ENCODE assay signal across 28 cellular contexts in genomic region chr14:95440496-95440895, GRCh38.
"Had no signal": no experiment of that assay in that cellular context is flagged by ENCODE, and none has a peak within 500 bp of the region (broad histone marks: within the 10 kb centered on the region; RNA-seq: fewer than 3 reads in every experiment).

No MANE protein-coding gene starts in this region.

- H3K9me3 Mint-ChIP-seq: activated CD4-positive, alpha-beta T cell treated with anti-CD3 and anti-CD28 coated beads, Interleukin-2, amount 10 ng/mL, durations not matched to agents 7 days and 5 days; activated CD8-positive, alpha-beta T cell treated with anti-CD3 and anti-CD28 coated beads for 36 hours; activated naive CD8-positive, alpha-beta T cell treated with anti-CD3 and anti-CD28 coated beads, Interleukin-2, amount 50 U/mL, for 24 hours; naive B cell; stimulated activated naive B cell treated with anti-CD40 and anti-IgM and Interleukin-4, amounts not matched to agents 10 μg/mL and 1 μg/mL and 100 μg/mL, for 72 hours had no signal

- DNase-seq: activated CD4-positive, alpha-beta T cell treated with anti-CD3 and anti-CD28 coated beads, Interleukin-2, amount 10 ng/mL, durations not matched to agents 7 days and 5 days; activated CD8-positive, alpha-beta memory T cell treated with anti-CD3 and anti-CD28 coated beads, Interleukin-2, amount 10 ng/mL, durations not matched to agents 7 days and 5 days; activated CD8-positive, alpha-beta T cell treated with anti-CD3 and anti-CD28 coated beads for 36 hours; activated effector memory CD4-positive, alpha-beta T cell treated with anti-CD3 and anti-CD28 coated beads, Interleukin-2, amount 50 U/mL, for 16 hours; activated naive CD4-positive, alpha-beta T cell treated with anti-CD3 and anti-CD28 coated beads, Interleukin-2, amount 50 U/mL, for 16 hours; activated naive CD8-positive, alpha-beta T cell treated with anti-CD3 and anti-CD28 coated beads, Interleukin-2, amount 50 U/mL, for 24 hours; activated T-cell treated with anti-CD3 and anti-CD28 coated beads for 4 hours; anterior cingulate cortex; body of pancreas; dermis blood vessel endothelial cell; effector CD8-positive, alpha-beta T cell; erythroblast; glutamatergic neuron; hippocampal formation; kidney glomerular epithelial cell; left ventricle myocardium superior; mammary epithelial cell; mucosa of descending colon; naive B cell; occipital lobe; right lobe of liver; small intestine; stimulated activated naive B cell treated with anti-CD40 and anti-IgM and Interleukin-4, amounts not matched to agents 10 μg/mL and 1 μg/mL and 100 μg/mL, for 72 hours; T-helper 2 cell; transverse colon had no signal

- H3K27ac Mint-ChIP-seq: activated CD4-positive, alpha-beta T cell treated with anti-CD3 and anti-CD28 coated beads, Interleukin-2, amount 10 ng/mL, durations not matched to agents 7 days and 5 days; activated CD8-positive, alpha-beta memory T cell treated with anti-CD3 and anti-CD28 coated beads, Interleukin-2, amount 10 ng/mL, durations not matched to agents 7 days and 5 days; activated CD8-positive, alpha-beta T cell treated with anti-CD3 and anti-CD28 coated beads for 36 hours; stimulated activated naive B cell treated with anti-CD40 and anti-IgM and Interleukin-4, amounts not matched to agents 10 μg/mL and 1 μg/mL and 100 μg/mL, for 72 hours had no signal

- H3K27me3 Mint-ChIP-seq: activated CD4-positive, alpha-beta T cell treated with anti-CD3 and anti-CD28 coated beads, Interleukin-2, amount 10 ng/mL, durations not matched to agents 7 days and 5 days; activated CD8-positive, alpha-beta memory T cell treated with anti-CD3 and anti-CD28 coated beads, Interleukin-2, amount 10 ng/mL, durations not matched to agents 7 days and 5 days; activated CD8-positive, alpha-beta T cell treated with anti-CD3 and anti-CD28 coated beads for 36 hours; activated naive CD8-positive, alpha-beta T cell treated with anti-CD3 and anti-CD28 coated beads, Interleukin-2, amount 50 U/mL, for 24 hours; naive B cell; stimulated activated naive B cell treated with anti-CD40 and anti-IgM and Interleukin-4, amounts not matched to agents 10 μg/mL and 1 μg/mL and 100 μg/mL, for 72 hours had no signal

- H3K4me3 Mint-ChIP-seq: activated CD4-positive, alpha-beta T cell treated with anti-CD3 and anti-CD28 coated beads, Interleukin-2, amount 10 ng/mL, durations not matched to agents 7 days and 5 days; activated CD8-positive, alpha-beta memory T cell treated with anti-CD3 and anti-CD28 coated beads, Interleukin-2, amount 10 ng/mL, durations not matched to agents 7 days and 5 days; activated CD8-positive, alpha-beta T cell treated with anti-CD3 and anti-CD28 coated beads for 36 hours; activated naive CD8-positive, alpha-beta T cell treated with anti-CD3 and anti-CD28 coated beads, Interleukin-2, amount 50 U/mL, for 24 hours; naive B cell; neural crest cell; stimulated activated naive B cell treated with anti-CD40 and anti-IgM and Interleukin-4, amounts not matched to agents 10 μg/mL and 1 μg/mL and 100 μg/mL, for 72 hours had no signal

- H3K27me3 ChIP-seq: body of pancreas, cardiac muscle cell, right lobe of liver, transverse colon had no signal

- ATAC-seq: activated CD4-positive, CD25-positive, alpha-beta regulatory T cell treated with anti-CD3 and anti-CD28 coated beads, Interleukin-2, amount 50 U/mL, for 24 hours; activated CD8-positive, alpha-beta memory T cell treated with anti-CD3 and anti-CD28 coated beads, Interleukin-2, amount 10 ng/mL, durations not matched to agents 7 days and 5 days; activated CD8-positive, alpha-beta T cell treated with anti-CD3 and anti-CD28 coated beads for 36 hours; activated naive CD8-positive, alpha-beta T cell treated with anti-CD3 and anti-CD28 coated beads, Interleukin-2, amount 50 U/mL, for 24 hours; body of pancreas; left ventricle myocardium superior; mucosa of descending colon; right lobe of liver; stimulated activated naive B cell treated with anti-CD40 and anti-IgM and Interleukin-4, amounts not matched to agents 10 μg/mL and 1 μg/mL and 100 μg/mL, for 72 hours had no signal

- H3K4me3 ChIP-seq: body of pancreas, cardiac muscle cell, mucosa of descending colon, right lobe of liver, transverse colon had no signal

- H3K36me3 ChIP-seq: cardiac muscle cell, transverse colon had no signal

- H3K4me1 ChIP-seq: body of pancreas had no signal

- H3K9me3 ChIP-seq: body of pancreas, mucosa of descending colon, right lobe of liver, transverse colon had no signal

- H3K27ac ChIP-seq: body of pancreas, cardiac muscle cell, right lobe of liver, transverse colon had no signal
